ENCODE assay signal across 8 cellular contexts in the genomic region with DNA sequence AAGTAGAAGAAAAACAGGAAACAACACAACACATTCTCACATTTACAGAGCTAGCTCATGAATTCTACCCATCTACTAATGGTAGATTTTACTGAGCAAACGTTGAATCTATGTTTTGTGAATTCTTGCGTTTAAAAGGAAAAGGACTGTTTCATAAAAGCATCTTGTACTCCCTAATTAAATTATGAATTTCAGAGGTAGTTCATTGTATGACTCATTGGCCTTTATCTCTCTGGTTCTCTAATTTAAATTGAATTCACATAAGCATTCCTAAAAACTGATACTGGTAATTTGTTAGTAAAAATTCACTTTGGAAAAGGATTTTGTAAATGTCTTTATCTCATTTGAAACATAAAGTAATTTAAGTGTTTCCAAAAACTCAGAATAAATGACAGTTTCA.
"Had no signal": no experiment of that assay in that cellular context is flagged by ENCODE, and none has a peak within 500 bp of the region (broad histone marks: within the 10 kb centered on the region; RNA-seq: fewer than 3 reads in every experiment).

No MANE protein-coding gene starts in this region.

- H3K4me3 ChIP-seq: GM23338 had no signal

- FAIRE-seq: H1, H54 had no signal

- H2AFZ ChIP-seq: GM23338 had no signal

- H3K4me2 ChIP-seq: GM23338, KMS-11 had no signal

- H3K9ac ChIP-seq: KMS-11 had no signal

- H3K27ac ChIP-seq: HL-60, KMS-11 had no signal

- ATAC-seq: GM23338 had no signal

- DNase-seq: H9, HCEC 1CT, KBM-7 had no signal
